15 cellular contexts compared by ENCODE assay signal in genomic region chr11:70142171-70142875, GRCh38.
A peak's percentile ranks its signal among the peaks of the same experiment; 100 is the strongest.
DNase-seq lines count a peak whose midpoint lies in the region; ATAC-seq, FAIRE-seq and TF ChIP-seq lines count a peak whose summit lies in the region.
"Had no signal": no experiment of that assay in that cellular context is flagged by ENCODE, and none has a peak within 500 bp of the region (broad histone marks: within the 10 kb centered on the region; RNA-seq: fewer than 3 reads in every experiment).

No MANE protein-coding gene starts in this region.

- DNase-seq in NCI-H1417 (lab: John Stamatoyannopoulos, UW) = peak in 2 of 3 experiments; percentile 37 to 74
- no peak for DNase-seq in NCI-H1417 treated with DMSO at 0.1 percent for 48 hours (lab: John Stamatoyannopoulos, UW)
- peak; percentile 65 for DNase-seq in NCI-H345 treated with DMSO at 0.1 percent for 48 hours (lab: John Stamatoyannopoulos, UW; ENCODE audit: unreplicated experiment)
- DNase-seq in thoracic aorta (ENCODE audit: low spot score) = no peak
- no peak for DNase-seq in iPS-NIHi11 (ENCODE audit: low spot score)
- DNase-seq in left cardiac atrium = no peak
- no peak for DNase-seq in H54 (ENCODE audit: insufficient read length, low spot score)
- DNase-seq: activated B cell treated with CpG ODN at 0.5 μM for 24 hours, cerebellar nuclear complex, NCI-H187 treated with DMSO at 0.1 percent for 48 hours, OCI-M1, substantia nigra had no signal

- no peak for TF ChIP-seq CTCF in thoracic aorta (IDR thresholded peaks at IDR 0.05)

- H3K9me3 ChIP-seq in thoracic aorta = no peaks in the 10 kb centered on the region

- peaks cover 6 to 20% of the 10 kb centered on the region in 2 donors for H3K4me1 ChIP-seq in thoracic aorta (ENCODE audit: control insufficient read depth in 1 of 2, low read depth in 2 of 2)

- TF ChIP-seq POLR2A in H54 (IDR thresholded peaks at IDR 0.05; ENCODE audit: low read depth, low read length) = no peak

- peak; percentile 85 for ATAC-seq in esophagus mucosa
- no peak for ATAC-seq in thoracic aorta (ENCODE audit: insufficient number of reproducible peaks, low FRiP score, low read depth)
- ATAC-seq in left cardiac atrium = no peak
- ATAC-seq: activated naive CD4-positive, alpha-beta T cell treated with anti-CD3 and anti-CD28 coated beads, Interleukin-2, amount 50 U/mL, for 72 hours had no signal

- intact Hi-C loops in left cardiac atrium (cut with DNase I) = no loop called here

- no peak for FAIRE-seq in H54 (lab: Jason Lieb, UNC)

- H3K36me3 ChIP-seq in thoracic aorta = peaks cover 40% of the 10 kb centered on the region

- H3K27ac ChIP-seq in thoracic aorta = peak overlapping the region; percentile 56 to 59
- H3K27ac ChIP-seq: 22Rv1 had no signal

- H3K4me3 ChIP-seq in thoracic aorta = no peak overlapping the region

- no peaks in the 10 kb centered on the region for H3K27me3 ChIP-seq in thoracic aorta (replicated peaks; ENCODE audit: insufficient read depth)

Comparison
In these comparisons a context has a peak if more than half of its experiments do, and no peak if none do; other contexts are left out.
1. DNase-seq: peak in NCI-H1417 (2 of 3) and NCI-H345 treated with DMSO at 0.1 percent for 48 hours (single experiment); none in NCI-H1417 treated with DMSO at 0.1 percent for 48 hours (single experiment), thoracic aorta (single experiment), iPS-NIHi11 (single experiment), left cardiac atrium (single experiment) and H54 (single experiment).